1 cellular context compared by ENCODE assay signal in the genomic region with DNA sequence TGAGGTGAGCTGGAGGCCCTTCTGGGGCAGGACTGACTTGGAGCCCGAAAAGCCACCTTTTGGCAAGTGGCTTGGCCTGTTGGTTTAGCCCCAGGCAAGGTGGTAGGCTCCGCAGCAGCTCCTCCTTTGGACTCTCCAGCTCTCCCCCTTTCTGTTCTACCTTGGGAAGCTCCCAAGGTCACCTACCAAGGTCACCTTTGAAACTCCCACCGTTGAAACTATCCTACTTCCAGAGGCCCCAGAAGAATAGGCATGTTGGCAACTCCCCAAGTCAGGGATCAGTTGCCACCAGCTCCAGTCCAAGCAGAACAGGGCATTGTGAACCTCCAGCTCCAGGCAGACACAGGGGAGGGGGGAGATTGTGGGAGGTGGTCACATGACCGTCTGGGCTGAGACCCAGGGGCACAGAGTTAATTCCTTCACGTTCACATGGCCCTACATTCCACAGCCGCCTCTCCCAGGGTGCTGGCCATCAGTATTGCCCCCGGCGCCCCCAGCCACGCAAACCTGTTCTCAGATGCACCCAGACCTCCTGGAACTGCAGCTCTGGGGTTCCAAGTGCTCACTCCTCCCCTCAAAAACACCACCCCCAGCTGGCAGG.
TF ChIP-seq lines count a peak whose summit lies in the region.

No MANE protein-coding gene starts in this region.

TF ChIP-seq in IMR-90, 13 proteins besides CTCF, POLR2A, EP300 and RAD21:
- no peak for TF ChIP-seq FOS (IDR thresholded peaks at IDR 0.05; ENCODE audit: low read depth, low read length)
- TF ChIP-seq BHLHE40 (IDR thresholded peaks at IDR 0.05; ENCODE audit: low read depth, low read length) = no peak
- no peak for TF ChIP-seq SMC3 (IDR thresholded peaks at IDR 0.05; ENCODE audit: low read depth, low read length)
- TF ChIP-seq CEBPB (IDR thresholded peaks at IDR 0.05; ENCODE audit: low read depth, low read length) = no peak
- peak; percentile 61; the same call in 1 of the 2 replicates for TF ChIP-seq MAZ (IDR thresholded peaks at IDR 0.05; ENCODE audit: borderline replicate concordance, low read depth, low read length)
- no peak for TF ChIP-seq MAFK (IDR thresholded peaks at IDR 0.05; ENCODE audit: low read depth, low read length)
- TF ChIP-seq NFE2L2 (IDR thresholded peaks at IDR 0.05; ENCODE audit: low read depth, low read length) = no peak
- TF ChIP-seq, protein P1, sequence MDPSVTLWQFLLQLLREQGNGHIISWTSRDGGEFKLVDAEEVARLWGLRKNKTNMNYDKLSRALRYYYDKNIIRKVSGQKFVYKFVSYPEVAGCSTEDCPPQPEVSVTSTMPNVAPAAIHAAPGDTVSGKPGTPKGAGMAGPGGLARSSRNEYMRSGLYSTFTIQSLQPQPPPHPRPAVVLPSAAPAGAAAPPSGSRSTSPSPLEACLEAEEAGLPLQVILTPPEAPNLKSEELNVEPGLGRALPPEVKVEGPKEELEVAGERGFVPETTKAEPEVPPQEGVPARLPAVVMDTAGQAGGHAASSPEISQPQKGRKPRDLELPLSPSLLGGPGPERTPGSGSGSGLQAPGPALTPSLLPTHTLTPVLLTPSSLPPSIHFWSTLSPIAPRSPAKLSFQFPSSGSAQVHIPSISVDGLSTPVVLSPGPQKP (IDR thresholded peaks at IDR 0.05; ENCODE audit: borderline replicate concordance, low read depth, low read length) = no peak
- no peak for TF ChIP-seq MXI1 (IDR thresholded peaks at IDR 0.05; ENCODE audit: borderline replicate concordance, low read depth, low read length)
- TF ChIP-seq, protein P2, sequence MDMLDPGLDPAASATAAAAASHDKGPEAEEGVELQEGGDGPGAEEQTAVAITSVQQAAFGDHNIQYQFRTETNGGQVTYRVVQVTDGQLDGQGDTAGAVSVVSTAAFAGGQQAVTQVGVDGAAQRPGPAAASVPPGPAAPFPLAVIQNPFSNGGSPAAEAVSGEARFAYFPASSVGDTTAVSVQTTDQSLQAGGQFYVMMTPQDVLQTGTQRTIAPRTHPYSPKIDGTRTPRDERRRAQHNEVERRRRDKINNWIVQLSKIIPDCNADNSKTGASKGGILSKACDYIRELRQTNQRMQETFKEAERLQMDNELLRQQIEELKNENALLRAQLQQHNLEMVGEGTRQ (IDR thresholded peaks at IDR 0.05; ENCODE audit: low read depth, low read length) = peak; percentile 76
